ENCODE assay signal across 9 cellular contexts in the genomic region with DNA sequence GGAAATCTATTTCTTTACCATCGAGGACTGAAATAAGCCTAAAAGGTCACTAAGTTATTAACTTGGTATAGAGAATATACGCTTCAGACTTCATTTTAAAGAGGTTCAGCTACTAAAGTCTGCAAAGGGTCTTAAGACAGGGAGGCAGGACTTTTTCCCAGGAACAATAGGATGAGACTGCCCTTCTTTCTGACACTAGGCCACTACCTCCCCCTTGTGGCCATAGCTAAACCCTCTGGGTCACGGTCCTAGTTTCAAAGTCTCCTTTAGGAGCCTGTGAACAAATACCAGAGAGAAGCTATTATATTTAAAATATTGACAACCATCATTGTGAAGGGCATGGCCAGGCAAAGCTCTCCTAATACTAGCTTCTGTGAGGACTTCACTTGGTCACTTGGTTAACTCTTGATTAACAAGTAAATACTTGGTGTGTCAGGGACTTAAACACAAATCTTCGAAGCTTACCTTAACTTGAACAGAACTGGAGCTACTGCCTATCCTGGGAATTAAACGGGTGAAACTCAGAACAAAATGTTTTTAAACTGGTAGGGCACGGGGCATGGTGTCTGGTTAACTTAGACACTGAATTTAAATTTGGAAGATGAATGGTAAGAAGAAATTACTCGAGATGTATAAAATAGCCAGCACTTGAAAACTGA.
A peak's percentile ranks its signal among the peaks of the same experiment; 100 is the strongest.
DNase-seq lines count a peak whose midpoint lies in the region; ATAC-seq and TF ChIP-seq lines count a peak whose summit lies in the region.
"Had no signal": no experiment of that assay in that cellular context is flagged by ENCODE, and none has a peak within 500 bp of the region (broad histone marks: within the 10 kb centered on the region; RNA-seq: fewer than 3 reads in every experiment).

No MANE protein-coding gene starts in this region.

- H3K4me3 ChIP-seq in CD4-positive, CD25-positive, alpha-beta regulatory T cell (ENCODE audit: low read depth, low read length), result no peak overlapping the region
- H3K4me3 ChIP-seq in GM12875 (ENCODE audit: low read depth, low read length) (no peak overlapping the region), mammary epithelial cell (replicated peaks in 1 of 3; ENCODE audit: insufficient read depth in 1 of 3, low read depth in 2 of 3, low read length in 3 of 3) (no peak overlapping the region)
- H3K4me3 ChIP-seq: skin epidermis had no signal

- no peaks in the 10 kb centered on the region for H3K9me3 ChIP-seq in CD4-positive, CD25-positive, alpha-beta regulatory T cell (ENCODE audit: control insufficient read depth in 2 of 2, low read length in 2 of 2)
- H3K9me3 ChIP-seq in mammary epithelial cell (replicated peaks; ENCODE audit: insufficient read depth, low read length), result no peaks in the 10 kb centered on the region

- H3K9ac ChIP-seq in mammary epithelial cell (ENCODE audit: insufficient read depth, low read length), result no peak overlapping the region

- no peak overlapping the region for H2AFZ ChIP-seq in mammary epithelial cell (ENCODE audit: low read depth, low read length)

- peaks cover 50% of the 10 kb centered on the region for H3K79me2 ChIP-seq in mammary epithelial cell (ENCODE audit: insufficient read depth, low read length)

- dilution Hi-C loops in mammary epithelial cell (cut with HindIII; ENCODE audit: low sequenced_read_pairs), result loop anchor here (25.0 kb wide), 1 partner anchor 182 kb away; no protein-coding TSS in a partner anchor

- no peak overlapping the region for H3K27ac ChIP-seq in CD4-positive, CD25-positive, alpha-beta regulatory T cell (ENCODE audit: insufficient read depth, low read length, poor library complexity, severe bottlenecking)
- no peak overlapping the region for H3K27ac ChIP-seq in mammary epithelial cell (ENCODE audit: insufficient read depth, low read depth, low read length)
- H3K27ac ChIP-seq: skin epidermis had no signal

- H3K4me2 ChIP-seq in mammary epithelial cell (ENCODE audit: insufficient read depth, low read depth, low read length), result no peak overlapping the region

- no peak overlapping the region for H3K4me3 Mint-ChIP-seq in CD4-positive, CD25-positive, alpha-beta regulatory T cell
- no peak overlapping the region for H3K4me3 Mint-ChIP-seq in type B pancreatic cell

- H3K4me1 ChIP-seq in CD4-positive, CD25-positive, alpha-beta regulatory T cell (ENCODE audit: control insufficient read depth, insufficient read depth, low read length, poor library complexity, severe bottlenecking), result no peaks in the 10 kb centered on the region
- no peaks in the 10 kb centered on the region for H3K4me1 ChIP-seq in mammary epithelial cell (ENCODE audit: insufficient read depth, low read length)

- BruUV-seq in mammary epithelial cell (replicated peaks; lab: Mats Ljungman, UMichigan), result no TSS peak

- peak; percentile 58; the same call in 1 of the 2 replicates for TF ChIP-seq CTCF in GM12875 (IDR thresholded peaks at IDR 0.05; ENCODE audit: borderline replicate concordance, insufficient read depth, low read depth, low read length)
- TF ChIP-seq CTCF in mammary epithelial cell (conservative IDR thresholded peaks at IDR 0.05 in 1 of 2, IDR thresholded peaks at IDR 0.05 in 1 of 2; ENCODE audit: extremely low read depth in 1 of 2, insufficient read depth in 1 of 2, low read depth in 1 of 2, low read length in 2 of 2), result peak; percentile 82 to 85
- peak; percentile 87 for TF ChIP-seq CTCF in type B pancreatic cell (conservative IDR thresholded peaks at IDR 0.05)

- H3K9me3 Mint-ChIP-seq in CD4-positive, CD25-positive, alpha-beta regulatory T cell, result peaks cover 0 to 4% (median 0%) of the 10 kb centered on the region in 7 donors
- H3K9me3 Mint-ChIP-seq in type B pancreatic cell, result no peaks in the 10 kb centered on the region

- H3K27me3 Mint-ChIP-seq in CD4-positive, CD25-positive, alpha-beta regulatory T cell, result no peaks in the 10 kb centered on the region
- H3K27me3 Mint-ChIP-seq in type B pancreatic cell, result no peaks in the 10 kb centered on the region

- H3K27me3 ChIP-seq in CD4-positive, CD25-positive, alpha-beta regulatory T cell (ENCODE audit: control insufficient read depth, insufficient read depth, low read length), result no peaks in the 10 kb centered on the region
- no peaks in the 10 kb centered on the region for H3K27me3 ChIP-seq in mammary epithelial cell (ENCODE audit: insufficient read depth, low read length)

- CTCF ChIA-PET in mammary epithelial cell (lab: Charles Lee; ENCODE audit: low non-redundant PET), result interaction anchor here (0.5 to 0.8 kb wide), 5 partner anchors 9 to 1392 kb away, joined by 4 to 6 read pairs (median 4); a partner anchor contains a TSS

- no peaks in the 10 kb centered on the region for H4K20me1 ChIP-seq in mammary epithelial cell (ENCODE audit: insufficient read depth, low read length)

- peaks cover 23 to 39% (median 32%) of the 10 kb centered on the region in 4 donors for H3K4me1 Mint-ChIP-seq in CD4-positive, CD25-positive, alpha-beta regulatory T cell
- H3K4me1 Mint-ChIP-seq in type B pancreatic cell (ENCODE audit: unreplicated experiment), result peaks cover 12% of the 10 kb centered on the region

- no peak for ATAC-seq in CD4-positive, CD25-positive, alpha-beta regulatory T cell (ENCODE audit: low read depth in 2 of 2)
- no peak for ATAC-seq in GM18498 (IDR thresholded peaks at IDR 0.05; ENCODE audit: unreplicated experiment)

- intact Hi-C loops in mammary epithelial cell (cut with micrococcal nuclease), result loop anchor here (1.0 to 10.0 kb wide), 3 partner anchors 77 to 204 kb away; no protein-coding TSS in a partner anchor

- peaks cover 21% of the 10 kb centered on the region for H3K36me3 ChIP-seq in CD4-positive, CD25-positive, alpha-beta regulatory T cell (ENCODE audit: control insufficient read depth, insufficient read depth, low read length)
- peaks cover 10% of the 10 kb centered on the region for H3K36me3 ChIP-seq in mammary epithelial cell (ENCODE audit: insufficient read depth, low read length)

- H3K27ac Mint-ChIP-seq in CD4-positive, CD25-positive, alpha-beta regulatory T cell, result peak overlapping the region in 1 of 3 donors; percentile 84
- H3K27ac Mint-ChIP-seq in type B pancreatic cell, result peak overlapping the region; percentile 29

- WGBS in mammary epithelial cell (ENCODE audit: low coverage, missing lambda C conversion rate), result 74% methylated on average over 7 of the region's 7 CpGs

- DNase-seq in CD4-positive, CD25-positive, alpha-beta regulatory T cell, result peak in 2 of 3 donors; percentile 8 to 34
- DNase-seq in NCI-H69 (lab: John Stamatoyannopoulos, UW), result peak; percentile 66
- peak; percentile 12 for DNase-seq in mammary epithelial cell
- DNase-seq in islet precursor cell, result peak; percentile 77
- no peak for DNase-seq in type B pancreatic cell (ENCODE audit: extremely low spot score, unreplicated experiment)
- no peak for DNase-seq in GOT3 (lab: John Stamatoyannopoulos, UW)

- peaks cover 44% of the 10 kb centered on the region for H3K36me3 Mint-ChIP-seq in CD4-positive, CD25-positive, alpha-beta regulatory T cell
- peaks cover 20% of the 10 kb centered on the region for H3K36me3 Mint-ChIP-seq in type B pancreatic cell

- in situ Hi-C loops in mammary epithelial cell (cut with MboI; ENCODE audit: low sequenced_read_pairs in 2 of 2), result no loop called here

Comparison
In these comparisons a context has a peak if more than half of its experiments do, and no peak if none do; other contexts are left out.
1. DNase-seq: peak in CD4-positive, CD25-positive, alpha-beta regulatory T cell (2 of 3), NCI-H69 (single experiment), mammary epithelial cell (single experiment) and islet precursor cell (single experiment); none in type B pancreatic cell (single experiment) and GOT3 (single experiment).
2. Peak in every context shown above with its lines, with median percentiles within 50 percentile points of each other: CTCF ChIP-seq.